ENCODE assay signal across 1 cellular context in genomic region chr4:185396724-185397402, GRCh38.
TF ChIP-seq lines count a peak whose summit lies in the region.

TSS of gene ANKRD37 (plus strand) at chr4:185396841. CDS start at chr4:185396924, 83 bp downstream.

TF ChIP-seq in K562, 482 proteins besides CTCF, POLR2A, EP300 and RAD21 (continued from another document):
- TF ChIP-seq, protein P1, sequence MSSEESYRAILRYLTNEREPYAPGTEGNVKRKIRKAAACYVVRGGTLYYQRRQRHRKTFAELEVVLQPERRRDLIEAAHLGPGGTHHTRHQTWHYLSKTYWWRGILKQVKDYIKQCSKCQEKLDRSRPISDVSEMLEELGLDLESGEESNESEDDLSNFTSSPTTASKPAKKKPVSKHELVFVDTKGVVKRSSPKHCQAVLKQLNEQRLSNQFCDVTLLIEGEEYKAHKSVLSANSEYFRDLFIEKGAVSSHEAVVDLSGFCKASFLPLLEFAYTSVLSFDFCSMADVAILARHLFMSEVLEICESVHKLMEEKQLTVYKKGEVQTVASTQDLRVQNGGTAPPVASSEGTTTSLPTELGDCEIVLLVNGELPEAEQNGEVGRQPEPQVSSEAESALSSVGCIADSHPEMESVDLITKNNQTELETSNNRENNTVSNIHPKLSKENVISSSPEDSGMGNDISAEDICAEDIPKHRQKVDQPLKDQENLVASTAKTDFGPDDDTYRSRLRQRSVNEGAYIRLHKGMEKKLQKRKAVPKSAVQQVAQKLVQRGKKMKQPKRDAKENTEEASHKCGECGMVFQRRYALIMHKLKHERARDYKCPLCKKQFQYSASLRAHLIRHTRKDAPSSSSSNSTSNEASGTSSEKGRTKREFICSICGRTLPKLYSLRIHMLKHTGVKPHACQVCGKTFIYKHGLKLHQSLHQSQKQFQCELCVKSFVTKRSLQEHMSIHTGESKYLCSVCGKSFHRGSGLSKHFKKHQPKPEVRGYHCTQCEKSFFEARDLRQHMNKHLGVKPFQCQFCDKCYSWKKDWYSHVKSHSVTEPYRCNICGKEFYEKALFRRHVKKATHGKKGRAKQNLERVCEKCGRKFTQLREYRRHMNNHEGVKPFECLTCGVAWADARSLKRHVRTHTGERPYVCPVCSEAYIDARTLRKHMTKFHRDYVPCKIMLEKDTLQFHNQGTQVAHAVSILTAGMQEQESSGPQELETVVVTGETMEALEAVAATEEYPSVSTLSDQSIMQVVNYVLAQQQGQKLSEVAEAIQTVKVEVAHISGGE (CRISPR knock-in tag; IDR thresholded peaks at IDR 0.05): 0 out of 6 replicates have a peak, but pooled peaks of 1 of the 3 experiments have one; percentile 20
- peak; percentile 27; the same call in 1 of the 2 replicates for TF ChIP-seq SOX6 (IDR thresholded peaks at IDR 0.05)
- TF ChIP-seq U2AF2 (optimal IDR thresholded peaks at IDR 0.05; ENCODE audit: low read depth, low read length): no peak
- 0 out of 2 replicates have a peak, but pooled peaks have one; percentile 27 for TF ChIP-seq ZEB2 (IDR thresholded peaks at IDR 0.05)
- peak in 1 of 2 experiments; percentile 28; a peak in 2 of 4 replicates for TF ChIP-seq FOXK2 (conservative IDR thresholded peaks at IDR 0.05 in 1 of 2, IDR thresholded peaks at IDR 0.05 in 1 of 2; ENCODE audit: low read depth in 2 of 2)
- peak in 1 of 2 experiments; percentile 39; a peak in 1 of 4 replicates for TF ChIP-seq KDM1A (IDR thresholded peaks at IDR 0.05)
- TF ChIP-seq, protein P2, sequence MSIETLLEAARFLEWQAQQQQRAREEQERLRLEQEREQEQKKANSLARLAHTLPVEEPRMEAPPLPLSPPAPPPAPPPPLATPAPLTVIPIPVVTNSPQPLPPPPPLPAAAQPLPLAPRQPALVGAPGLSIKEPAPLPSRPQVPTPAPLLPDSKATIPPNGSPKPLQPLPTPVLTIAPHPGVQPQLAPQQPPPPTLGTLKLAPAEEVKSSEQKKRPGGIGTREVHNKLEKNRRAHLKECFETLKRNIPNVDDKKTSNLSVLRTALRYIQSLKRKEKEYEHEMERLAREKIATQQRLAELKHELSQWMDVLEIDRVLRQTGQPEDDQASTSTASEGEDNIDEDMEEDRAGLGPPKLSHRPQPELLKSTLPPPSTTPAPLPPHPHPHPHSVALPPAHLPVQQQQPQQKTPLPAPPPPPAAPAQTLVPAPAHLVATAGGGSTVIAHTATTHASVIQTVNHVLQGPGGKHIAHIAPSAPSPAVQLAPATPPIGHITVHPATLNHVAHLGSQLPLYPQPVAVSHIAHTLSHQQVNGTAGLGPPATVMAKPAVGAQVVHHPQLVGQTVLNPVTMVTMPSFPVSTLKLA (conservative IDR thresholded peaks at IDR 0.05): peak in 1 of 2 experiments; percentile 94; a peak in 3 of 4 replicates
- peak; percentile 76 for TF ChIP-seq KDM5B (IDR thresholded peaks at IDR 0.05; ENCODE audit: insufficient replicate concordance, low read depth, low read length)
- TF ChIP-seq SAP30 (IDR thresholded peaks at IDR 0.05; ENCODE audit: borderline replicate concordance, insufficient read depth, low read depth, low read length, poor library complexity, severe bottlenecking): peak; percentile 96
- TF ChIP-seq, protein P3, sequence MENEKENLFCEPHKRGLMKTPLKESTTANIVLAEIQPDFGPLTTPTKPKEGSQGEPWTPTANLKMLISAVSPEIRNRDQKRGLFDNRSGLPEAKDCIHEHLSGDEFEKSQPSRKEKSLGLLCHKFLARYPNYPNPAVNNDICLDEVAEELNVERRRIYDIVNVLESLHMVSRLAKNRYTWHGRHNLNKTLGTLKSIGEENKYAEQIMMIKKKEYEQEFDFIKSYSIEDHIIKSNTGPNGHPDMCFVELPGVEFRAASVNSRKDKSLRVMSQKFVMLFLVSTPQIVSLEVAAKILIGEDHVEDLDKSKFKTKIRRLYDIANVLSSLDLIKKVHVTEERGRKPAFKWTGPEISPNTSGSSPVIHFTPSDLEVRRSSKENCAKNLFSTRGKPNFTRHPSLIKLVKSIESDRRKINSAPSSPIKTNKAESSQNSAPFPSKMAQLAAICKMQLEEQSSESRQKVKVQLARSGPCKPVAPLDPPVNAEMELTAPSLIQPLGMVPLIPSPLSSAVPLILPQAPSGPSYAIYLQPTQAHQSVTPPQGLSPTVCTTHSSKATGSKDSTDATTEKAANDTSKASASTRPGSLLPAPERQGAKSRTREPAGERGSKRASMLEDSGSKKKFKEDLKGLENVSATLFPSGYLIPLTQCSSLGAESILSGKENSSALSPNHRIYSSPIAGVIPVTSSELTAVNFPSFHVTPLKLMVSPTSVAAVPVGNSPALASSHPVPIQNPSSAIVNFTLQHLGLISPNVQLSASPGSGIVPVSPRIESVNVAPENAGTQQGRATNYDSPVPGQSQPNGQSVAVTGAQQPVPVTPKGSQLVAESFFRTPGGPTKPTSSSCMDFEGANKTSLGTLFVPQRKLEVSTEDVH (IDR thresholded peaks at IDR 0.05; ENCODE audit: low read depth, partially characterized antibody): peak; percentile 27
- TF ChIP-seq, protein P4, sequence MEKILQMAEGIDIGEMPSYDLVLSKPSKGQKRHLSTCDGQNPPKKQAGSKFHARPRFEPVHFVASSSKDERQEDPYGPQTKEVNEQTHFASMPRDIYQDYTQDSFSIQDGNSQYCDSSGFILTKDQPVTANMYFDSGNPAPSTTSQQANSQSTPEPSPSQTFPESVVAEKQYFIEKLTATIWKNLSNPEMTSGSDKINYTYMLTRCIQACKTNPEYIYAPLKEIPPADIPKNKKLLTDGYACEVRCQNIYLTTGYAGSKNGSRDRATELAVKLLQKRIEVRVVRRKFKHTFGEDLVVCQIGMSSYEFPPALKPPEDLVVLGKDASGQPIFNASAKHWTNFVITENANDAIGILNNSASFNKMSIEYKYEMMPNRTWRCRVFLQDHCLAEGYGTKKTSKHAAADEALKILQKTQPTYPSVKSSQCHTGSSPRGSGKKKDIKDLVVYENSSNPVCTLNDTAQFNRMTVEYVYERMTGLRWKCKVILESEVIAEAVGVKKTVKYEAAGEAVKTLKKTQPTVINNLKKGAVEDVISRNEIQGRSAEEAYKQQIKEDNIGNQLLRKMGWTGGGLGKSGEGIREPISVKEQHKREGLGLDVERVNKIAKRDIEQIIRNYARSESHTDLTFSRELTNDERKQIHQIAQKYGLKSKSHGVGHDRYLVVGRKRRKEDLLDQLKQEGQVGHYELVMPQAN (IDR thresholded peaks at IDR 0.05; ENCODE audit: borderline replicate concordance): peak; percentile 91
- TF ChIP-seq HDAC2 (IDR thresholded peaks at IDR 0.05): peak; percentile 20; the same call in 1 of the 2 replicates
- TF ChIP-seq ATF3 (IDR thresholded peaks at IDR 0.05): no peak
- no peak for TF ChIP-seq ATF3 (CRISPR knock-in tag; conservative IDR thresholded peaks at IDR 0.05)
- peak; percentile 78 to 83; a peak in 3 of 4 replicates for TF ChIP-seq HDAC1 (IDR thresholded peaks at IDR 0.05)
- no peak for TF ChIP-seq CLOCK (CRISPR knock-in tag; IDR thresholded peaks at IDR 0.05; ENCODE audit: borderline replicate concordance)
- TF ChIP-seq ELK1 (CRISPR knock-in tag; IDR thresholded peaks at IDR 0.05): no peak
- TF ChIP-seq IRF2 (CRISPR knock-in tag; IDR thresholded peaks at IDR 0.05): no peak
- peak; percentile 24; the same call in 1 of the 2 replicates for TF ChIP-seq ZNF511 (CRISPR knock-in tag; IDR thresholded peaks at IDR 0.05)
- TF ChIP-seq ETV5 (CRISPR knock-in tag; IDR thresholded peaks at IDR 0.05; ENCODE audit: low read depth): 0 out of 2 replicates have a peak, but pooled peaks have one; percentile 62
- TF ChIP-seq, protein P5, sequence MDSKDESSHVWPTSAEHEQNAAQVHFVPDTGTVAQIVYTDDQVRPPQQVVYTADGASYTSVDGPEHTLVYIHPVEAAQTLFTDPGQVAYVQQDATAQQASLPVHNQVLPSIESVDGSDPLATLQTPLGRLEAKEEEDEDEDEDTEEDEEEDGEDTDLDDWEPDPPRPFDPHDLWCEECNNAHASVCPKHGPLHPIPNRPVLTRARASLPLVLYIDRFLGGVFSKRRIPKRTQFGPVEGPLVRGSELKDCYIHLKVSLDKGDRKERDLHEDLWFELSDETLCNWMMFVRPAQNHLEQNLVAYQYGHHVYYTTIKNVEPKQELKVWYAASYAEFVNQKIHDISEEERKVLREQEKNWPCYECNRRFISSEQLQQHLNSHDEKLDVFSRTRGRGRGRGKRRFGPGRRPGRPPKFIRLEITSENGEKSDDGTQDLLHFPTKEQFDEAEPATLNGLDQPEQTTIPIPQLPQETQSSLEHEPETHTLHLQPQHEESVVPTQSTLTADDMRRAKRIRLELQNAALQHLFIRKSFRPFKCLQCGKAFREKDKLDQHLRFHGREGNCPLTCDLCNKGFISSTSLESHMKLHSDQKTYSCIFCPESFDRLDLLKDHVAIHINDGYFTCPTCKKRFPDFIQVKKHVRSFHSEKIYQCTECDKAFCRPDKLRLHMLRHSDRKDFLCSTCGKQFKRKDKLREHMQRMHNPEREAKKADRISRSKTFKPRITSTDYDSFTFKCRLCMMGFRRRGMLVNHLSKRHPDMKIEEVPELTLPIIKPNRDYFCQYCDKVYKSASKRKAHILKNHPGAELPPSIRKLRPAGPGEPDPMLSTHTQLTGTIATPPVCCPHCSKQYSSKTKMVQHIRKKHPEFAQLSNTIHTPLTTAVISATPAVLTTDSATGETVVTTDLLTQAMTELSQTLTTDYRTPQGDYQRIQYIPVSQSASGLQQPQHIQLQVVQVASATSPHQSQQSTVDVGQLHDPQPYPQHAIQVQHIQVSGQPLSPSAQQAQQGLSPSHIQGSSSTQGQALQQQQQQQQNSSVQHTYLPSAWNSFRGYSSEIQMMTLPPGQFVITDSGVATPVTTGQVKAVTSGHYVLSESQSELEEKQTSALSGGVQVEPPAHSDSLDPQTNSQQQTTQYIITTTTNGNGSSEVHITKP (IDR thresholded peaks at IDR 0.05; ENCODE audit: partially characterized antibody): peak; percentile 43
